In the genomic region with DNA sequence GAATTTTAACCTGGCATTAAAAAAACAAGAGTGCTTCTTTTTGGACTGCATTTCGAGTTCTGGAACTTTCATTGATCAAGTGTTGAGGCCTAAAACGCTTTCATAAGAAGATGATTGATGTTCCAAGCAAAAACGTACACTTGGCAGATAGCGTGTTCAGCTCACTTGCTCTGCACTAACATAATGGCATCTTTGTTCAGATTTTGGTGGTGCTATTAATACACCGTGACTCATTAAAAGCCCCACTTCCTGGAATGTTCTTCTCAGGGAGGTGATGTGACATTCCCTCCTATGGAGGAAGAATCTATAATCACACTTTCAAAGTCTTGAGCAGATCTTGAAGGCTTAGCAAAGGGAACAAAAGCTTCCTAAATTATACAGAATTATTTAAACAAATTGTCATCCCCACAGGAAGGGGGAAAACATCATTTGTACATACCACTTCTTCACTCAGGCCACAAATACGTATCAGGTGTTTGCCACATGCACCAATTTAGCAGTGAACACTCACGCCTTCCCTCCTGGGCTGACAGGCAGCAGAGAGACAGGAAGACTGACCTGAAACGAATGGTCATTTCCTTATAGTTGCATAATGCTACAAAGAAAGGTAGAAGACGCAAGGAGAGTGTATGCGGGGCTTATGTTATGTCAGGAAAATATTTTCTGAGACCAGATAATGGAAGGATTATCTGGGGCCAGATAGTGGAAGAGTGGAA, we compare ENCODE assay signal across 14 cellular contexts. TPM values are rescaled to one million over a fixed set of nuclear protein-coding genes. Genes with fewer than 3 reads are reported as not detected.
DNase-seq lines count a peak whose midpoint lies in the region; ATAC-seq, FAIRE-seq and TF ChIP-seq lines count a peak whose summit lies in the region.
"Had no signal": no experiment of that assay in that cellular context is flagged by ENCODE, and none has a peak within 500 bp of the region (broad histone marks: within the 10 kb centered on the region; RNA-seq: fewer than 3 reads in every experiment).

No MANE protein-coding gene starts in this region.

- H3K4me3 Mint-ChIP-seq in astrocyte (ENCODE audit: unreplicated experiment), result no peak overlapping the region
- H3K4me3 Mint-ChIP-seq in progenitor cell of endocrine pancreas (ENCODE audit: low read depth), result no peak overlapping the region
- H3K4me3 Mint-ChIP-seq: activated naive CD8-positive, alpha-beta T cell treated with anti-CD3 and anti-CD28 coated beads, Interleukin-2, amount 10 ng/mL, durations not matched to agents 7 days and 5 days had no signal

- CTCF ChIA-PET in HCT116 (lab: Charles Lee), result interaction anchor here (2.3 kb wide), 1 partner anchor 25 kb away, joined by 6 read pairs; no protein-coding TSS in a partner anchor

- H3K4me2 ChIP-seq in HCT116 (ENCODE audit: low read length) (peak overlapping the region; percentile 61), astrocyte (ENCODE audit: low read length) (peak overlapping the region; percentile 57)

- ATAC-seq in HCT116, result peak; percentile 89
- ATAC-seq: left colon had no signal

- H3K27me3 ChIP-seq in HCT116 (ENCODE audit: insufficient read depth, low read length) (no peaks in the 10 kb centered on the region), astrocyte (ENCODE audit: insufficient read depth, low read length) (no peaks in the 10 kb centered on the region)
- H3K27me3 ChIP-seq: tibial artery had no signal

- peak overlapping the region; percentile 98 for H3K27ac ChIP-seq in HCT116 (ENCODE audit: low read depth, low read length)
- H3K27ac ChIP-seq in astrocyte (ENCODE audit: low read depth, low read length), result peak overlapping the region; percentile 69
- H3K27ac ChIP-seq: tibial artery had no signal

- H3K9me3 ChIP-seq in HCT116 (ENCODE audit: control insufficient read depth in 1 of 2, insufficient read depth in 1 of 2, low read depth in 1 of 2, low read length in 2 of 2) (peaks cover 0 to 8% of the 10 kb centered on the region in 2 experiments; a peak in 1 of 4 replicates), astrocyte (ENCODE audit: insufficient read depth, low read depth, low read length) (no peaks in the 10 kb centered on the region)
- H3K9me3 ChIP-seq: tibial artery had no signal

- H3K4me3 ChIP-seq in HCT116 (replicated peaks in 1 of 2; ENCODE audit: low read depth in 1 of 2, low read length in 2 of 2) (0 out of 4 replicates have a peak overlapping the region, but pooled peaks of 1 of the 2 experiments have one; percentile 17), astrocyte (ENCODE audit: insufficient read depth, low read depth, low read length) (no peak overlapping the region), fibroblast of pulmonary artery (replicated peaks; ENCODE audit: low read depth, low read length) (no peak overlapping the region)
- H3K4me3 ChIP-seq: tibial artery had no signal

- H3K36me3 Mint-ChIP-seq in astrocyte (ENCODE audit: low read depth, unreplicated experiment) (peaks cover 5% of the 10 kb centered on the region), progenitor cell of endocrine pancreas (ENCODE audit: insufficient read depth) (peaks cover 9% of the 10 kb centered on the region)

- H3K9me3 Mint-ChIP-seq in astrocyte (ENCODE audit: unreplicated experiment), result no peaks in the 10 kb centered on the region
- H3K9me3 Mint-ChIP-seq in progenitor cell of endocrine pancreas (ENCODE audit: low read depth), result peaks cover 6% of the 10 kb centered on the region
- H3K9me3 Mint-ChIP-seq: activated naive CD8-positive, alpha-beta T cell treated with anti-CD3 and anti-CD28 coated beads, Interleukin-2, amount 10 ng/mL, durations not matched to agents 7 days and 5 days had no signal

- no peaks in the 10 kb centered on the region for H3K9me2 ChIP-seq in HCT116 (ENCODE audit: insufficient read depth)

- RAD21 ChIA-PET in HCT116 (lab: Charles Lee; ENCODE audit: low non-redundant PET in 1 of 2, low total read pairs in 2 of 2, uncharacterized antibody in 2 of 2, unreplicated experiment in 2 of 2), result no interaction called here

- peak; percentile 7; the same call in 1 of the 2 replicates for TF ChIP-seq RAD21 in HCT116 (IDR thresholded peaks at IDR 0.05; ENCODE audit: low read depth)

- TSS peak; percentile 87 for BruUV-seq in HCT116 (replicated peaks; lab: Mats Ljungman, UMichigan)

- H3K27ac Mint-ChIP-seq in astrocyte (ENCODE audit: unreplicated experiment), result peak overlapping the region; percentile 44
- no peak overlapping the region for H3K27ac Mint-ChIP-seq in progenitor cell of endocrine pancreas
- H3K27ac Mint-ChIP-seq: activated naive CD8-positive, alpha-beta T cell treated with anti-CD3 and anti-CD28 coated beads, Interleukin-2, amount 10 ng/mL, durations not matched to agents 7 days and 5 days had no signal

- TF ChIP-seq CTCF in HCT116 (IDR thresholded peaks at IDR 0.05 in 2 of 3, conservative IDR thresholded peaks at IDR 0.05 in 1 of 3; ENCODE audit: borderline replicate concordance in 1 of 3, insufficient read depth in 1 of 3, low read depth in 2 of 3, low read length in 2 of 3) (no peak), astrocyte (IDR thresholded peaks at IDR 0.05; ENCODE audit: insufficient read depth, low read depth, low read length) (no peak), fibroblast of pulmonary artery (IDR thresholded peaks at IDR 0.05; ENCODE audit: low read length, missing control alignments) (no peak), progenitor cell of endocrine pancreas (IDR thresholded peaks at IDR 0.05; ENCODE audit: unreplicated experiment) (no peak)

- H3K9ac ChIP-seq in HCT116 (ENCODE audit: low read length), result peak overlapping the region; percentile 52
- peak overlapping the region; percentile 44 for H3K9ac ChIP-seq in astrocyte (ENCODE audit: low read length)

- peaks cover 31 to 36% of the 10 kb centered on the region in 2 experiments for H3K4me1 ChIP-seq in HCT116 (ENCODE audit: control insufficient read depth in 1 of 2, insufficient read depth in 2 of 2, low read length in 2 of 2)
- H3K4me1 ChIP-seq in astrocyte (ENCODE audit: insufficient read depth, low read length), result peaks cover 11% of the 10 kb centered on the region

- no peaks in the 10 kb centered on the region for H3K79me2 ChIP-seq in HCT116 (ENCODE audit: insufficient read depth, low read length)
- H3K79me2 ChIP-seq in astrocyte (ENCODE audit: insufficient read depth, low read length), result no peaks in the 10 kb centered on the region

- H3K4me1 Mint-ChIP-seq in astrocyte (ENCODE audit: low read depth, unreplicated experiment) (peaks cover 9% of the 10 kb centered on the region), progenitor cell of endocrine pancreas (ENCODE audit: low read depth) (peaks cover 2% of the 10 kb centered on the region)

- peaks cover 1% of the 10 kb centered on the region for H3K27me3 Mint-ChIP-seq in astrocyte (ENCODE audit: low read depth, unreplicated experiment)
- no peaks in the 10 kb centered on the region for H3K27me3 Mint-ChIP-seq in progenitor cell of endocrine pancreas
- H3K27me3 Mint-ChIP-seq: activated naive CD8-positive, alpha-beta T cell treated with anti-CD3 and anti-CD28 coated beads, Interleukin-2, amount 10 ng/mL, durations not matched to agents 7 days and 5 days had no signal

- H4K20me1 ChIP-seq in HCT116 (ENCODE audit: insufficient read depth) (no peaks in the 10 kb centered on the region), astrocyte (ENCODE audit: insufficient read depth, low read length) (no peaks in the 10 kb centered on the region)

- POLR2A ChIA-PET in HCT116 (lab: Charles Lee), result interaction anchor here (1.0 to 1.5 kb wide), 3 partner anchors 8 to 20 kb away, joined by 3 to 4 read pairs (median 4); no protein-coding TSS in a partner anchor

- no peak for TF ChIP-seq POLR2A in HCT116 (IDR thresholded peaks at IDR 0.05; ENCODE audit: borderline replicate concordance, extremely low read depth, insufficient read depth, insufficient read length)

- H2AFZ ChIP-seq in HCT116 (ENCODE audit: low read depth, low read length, poor library complexity, severe bottlenecking) (peak overlapping the region; percentile 60), astrocyte (ENCODE audit: low read depth, low read length) (peak overlapping the region; percentile 22)

- H3K36me3 ChIP-seq in HCT116 (ENCODE audit: control insufficient read depth in 1 of 2, insufficient read depth in 2 of 2, low read length in 2 of 2) (no peaks in the 10 kb centered on the region), astrocyte (ENCODE audit: insufficient read depth, low read length) (no peaks in the 10 kb centered on the region)
- H3K36me3 ChIP-seq: tibial artery had no signal

- intact Hi-C loops in HCT116 (cut with micrococcal nuclease), result loop anchor here (2.0 kb wide), 1 partner anchor 15 kb away; a partner anchor contains a TSS

- DNase-seq in HCT116 (ENCODE audit: low read depth, low spot score) (peak; percentile 94), astrocyte (ENCODE audit: low read depth) (peak; percentile 88), fibroblast of pulmonary artery (ENCODE audit: low read depth) (peak; percentile 63), renal cortical epithelial cell (ENCODE audit: low read depth) (peak; percentile 26), NCI-H446 treated with DMSO at 0.1 percent for 48 hours (lab: John Stamatoyannopoulos, UW) (no peak), NCI-H1694 (lab: John Stamatoyannopoulos, UW) (no peak), NCI-H1436 treated with DMSO at 0.1 percent for 48 hours (lab: John Stamatoyannopoulos, UW) (no peak), progenitor cell of endocrine pancreas (ENCODE audit: low spot score, unreplicated experiment) (no peak)
- DNase-seq: activated CD4-positive, alpha-beta T cell treated with anti-CD3 and anti-CD28 coated beads, Interleukin-2, amount 50 U/mL, for 1 hour; activated naive CD8-positive, alpha-beta T cell treated with anti-CD3 and anti-CD28 coated beads, Interleukin-2, amount 10 ng/mL, durations not matched to agents 7 days and 5 days; DMS153; left colon; tibial artery had no signal

- no peak for FAIRE-seq in astrocyte (lab: Jason Lieb, UNC)
- FAIRE-seq: GM18507 had no signal

TF ChIP-seq in HCT116, 20 proteins besides CTCF, POLR2A, EP300 and RAD21 (continues in another document):
- TF ChIP-seq POLR2AphosphoS5 (IDR thresholded peaks at IDR 0.05; ENCODE audit: low read depth, low read length) (peak; percentile 39; the same call in 1 of the 2 replicates), JUND (IDR thresholded peaks at IDR 0.05) (peak; percentile 80), ZNF274 (IDR thresholded peaks at IDR 0.05; ENCODE audit: low read depth, low read length) (no peak), EZH2 (IDR thresholded peaks at IDR 0.05) (no peak), FOSL1 (IDR thresholded peaks at IDR 0.05; ENCODE audit: low read depth) (peak; percentile 88), ELF1 (IDR thresholded peaks at IDR 0.05; ENCODE audit: borderline replicate concordance, low read depth) (peak; percentile 55; the same call in 1 of the 2 replicates)

RNA-seq across cellular contexts. Expression of a gene that starts 15.4 kb away (rescaled TPM):
- total RNA-seq in HCT116 (2021; ENCODE audit: unreplicated experiment) (1,380 TPM), astrocyte (352 and 428 TPM in 2 replicates), renal cortical epithelial cell (927 and 1,172 TPM in 2 replicates), progenitor cell of endocrine pancreas (796 and 811 TPM in 2 replicates)
- 597 and 977 TPM in 2 replicates for polyA plus RNA-seq in HCT116 (2012)

Comparison
In these comparisons a context has a peak if more than half of its experiments do, and no peak if none do; other contexts are left out.
1. DNase-seq: peak in HCT116 (single experiment), astrocyte (single experiment), fibroblast of pulmonary artery (single experiment) and renal cortical epithelial cell (single experiment); none in NCI-H446 treated with DMSO at 0.1 percent for 48 hours (single experiment), NCI-H1694 (single experiment), NCI-H1436 treated with DMSO at 0.1 percent for 48 hours (single experiment) and progenitor cell of endocrine pancreas (single experiment).